Comparison of ENCODE assay signal across 33 cellular contexts in the genomic region with DNA sequence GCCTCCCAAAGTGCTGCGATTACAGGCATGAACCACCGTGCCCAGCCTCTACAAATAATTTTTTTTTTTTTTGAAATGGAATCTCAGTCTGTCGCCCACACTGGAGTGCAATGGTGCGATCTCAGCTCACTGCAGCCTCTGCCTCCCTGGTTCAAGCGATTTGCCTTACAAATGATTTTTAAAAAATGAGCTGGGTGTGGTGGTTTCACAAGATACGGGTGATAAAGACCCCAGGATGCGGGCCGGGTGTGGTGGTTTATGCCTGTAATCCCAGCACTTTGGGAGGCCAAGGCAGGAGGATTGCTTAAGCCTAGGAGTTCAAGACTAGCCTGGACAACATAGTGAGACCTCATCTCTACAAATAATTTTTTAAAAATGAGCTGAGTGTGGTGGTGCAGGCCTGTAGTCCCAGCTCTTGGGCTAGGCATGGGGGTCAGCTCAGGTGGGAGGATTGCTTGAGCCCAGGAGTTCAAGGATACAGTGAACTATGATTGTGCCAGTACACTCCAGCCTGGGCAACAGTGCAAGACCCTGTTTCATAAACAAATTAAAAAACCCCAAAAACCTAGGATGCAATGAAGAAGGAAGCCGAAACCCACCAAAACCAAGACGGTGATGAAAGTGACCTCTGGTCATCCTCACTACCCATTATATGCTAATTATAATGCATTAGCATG. TPM values are rescaled to one million over a fixed set of nuclear protein-coding genes. Genes with fewer than 3 reads are reported as not detected.
"Had no signal": no experiment of that assay in that cellular context is flagged by ENCODE, and none has a peak within 500 bp of the region (broad histone marks: within the 10 kb centered on the region; RNA-seq: fewer than 3 reads in every experiment).

No MANE protein-coding gene starts in this region.

- H3K27ac ChIP-seq: KMS-11 had no signal

- DNase-seq: Karpas-422, Kasumi-1, MM.1S, NCI-H1048, NCI-H1092, NCI-H1092 treated with DMSO at 0.1 percent for 48 hours, NCI-H1105, NCI-H1105 treated with DMSO at 0.1 percent for 48 hours, NCI-H1417, NCI-H1417 treated with DMSO at 0.1 percent for 48 hours, NCI-H1436, NCI-H1436 treated with DMSO at 0.1 percent for 48 hours, NCI-H146, NCI-H1694, NCI-H1694 treated with DMSO at 0.1 percent for 48 hours, NCI-H187, NCI-H187 treated with DMSO at 0.1 percent for 48 hours, NCI-H1930, NCI-H2029, NCI-H2029 treated with DMSO at 0.1 percent for 48 hours, NCI-H2081, NCI-H2081 treated with DMSO at 0.1 percent for 48 hours, NCI-H2107, NCI-H2171, NCI-H2171 treated with DMSO at 0.1 percent for 48 hours, NCI-H2227 treated with DMSO at 0.1 percent for 48 hours, NCI-H345, NCI-H446, NCI-H446 treated with DMSO at 0.1 percent for 48 hours, NCI-H510A had no signal

- H3K9me3 ChIP-seq: MG63 had no signal

- H3K9ac ChIP-seq: KMS-11 had no signal

- H3K4me2 ChIP-seq: KMS-11 had no signal

- H3K4me3 ChIP-seq: MG63 had no signal

- H3K27me3 ChIP-seq: MG63 had no signal

RNA-seq across cellular contexts. Expression of gene PDGFRA, which starts 27.5 kb away (rescaled TPM):
- total RNA-seq: MCF 10A had no signal
